In genomic region chrX:149773768-149774167, GRCh38 we compare ENCODE assay signal across 2 cellular contexts. TPM values are rescaled to one million over a fixed set of nuclear protein-coding genes. Genes with fewer than 3 reads are reported as not detected.
"Had no signal": no experiment of that assay in that cellular context is flagged by ENCODE, and none has a peak within 500 bp of the region (broad histone marks: within the 10 kb centered on the region; RNA-seq: fewer than 3 reads in every experiment).

A gene with protein sequence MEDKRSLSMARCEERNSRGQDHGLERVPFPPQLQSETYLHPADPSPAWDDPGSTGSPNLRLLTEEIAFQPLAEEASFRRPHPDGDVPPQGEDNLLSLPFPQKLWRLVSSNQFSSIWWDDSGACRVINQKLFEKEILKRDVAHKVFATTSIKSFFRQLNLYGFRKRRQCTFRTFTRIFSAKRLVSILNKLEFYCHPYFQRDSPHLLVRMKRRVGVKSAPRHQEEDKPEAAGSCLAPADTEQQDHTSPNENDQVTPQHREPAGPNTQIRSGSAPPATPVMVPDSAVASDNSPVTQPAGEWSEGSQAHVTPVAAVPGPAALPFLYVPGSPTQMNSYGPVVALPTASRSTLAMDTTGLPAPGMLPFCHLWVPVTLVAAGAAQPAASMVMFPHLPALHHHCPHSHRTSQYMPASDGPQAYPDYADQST (plus strand): TSS chrX:149774068. CDS start chrX:149774682, 614 bp downstream.

RNA-seq across cellular contexts. Expression of the gene that starts here (rescaled TPM):
- total RNA-seq: mononuclear cell had no signal
- polyA plus RNA-seq: keratinocyte had no signal
